14 cellular contexts compared by ENCODE assay signal in genomic region chr7:47940482-47941001, GRCh38. TPM values are rescaled to one million over a fixed set of nuclear protein-coding genes. Genes with fewer than 3 reads are reported as not detected.
DNase-seq lines count a peak whose midpoint lies in the region; ATAC-seq, FAIRE-seq and TF ChIP-seq lines count a peak whose summit lies in the region.
"Had no signal": no experiment of that assay in that cellular context is flagged by ENCODE, and none has a peak within 500 bp of the region (broad histone marks: within the 10 kb centered on the region; RNA-seq: fewer than 3 reads in every experiment).

No MANE protein-coding gene starts in this region.

- H3K4me3 ChIP-seq in GM23338 (no peak overlapping the region), colonic mucosa (no peak overlapping the region), kidney (ENCODE audit: low read length in 2 of 2) (no peak overlapping the region), skeletal muscle tissue (ENCODE audit: low read length in 3 of 3) (no peak overlapping the region)

- H3K9me3 ChIP-seq in colonic mucosa (no peaks in the 10 kb centered on the region), kidney (ENCODE audit: control insufficient read depth in 1 of 2, low read length in 2 of 2) (no peaks in the 10 kb centered on the region), skeletal muscle tissue (ENCODE audit: control insufficient read depth in 3 of 3, low read length in 3 of 3) (no peaks in the 10 kb centered on the region)

- H3K36me3 Mint-ChIP-seq in GM23338 (ENCODE audit: low read depth): no peaks in the 10 kb centered on the region

- intact Hi-C loops in colonic mucosa (cut with DNase I): loop anchor here (5.0 kb wide), 1 partner anchor 217 kb away; no protein-coding TSS in a partner anchor
- intact Hi-C loops in kidney (cut with DNase I): loop anchor here (10.0 kb wide), 1 partner anchor 164 kb away; no protein-coding TSS in a partner anchor

- FAIRE-seq in kidney (lab: Jason Lieb, UNC): no peak
- FAIRE-seq: GM18507 had no signal

- H3K79me2 ChIP-seq in GM23338 (replicated peaks; ENCODE audit: insufficient read depth): no peaks in the 10 kb centered on the region

- no peaks in the 10 kb centered on the region for H3K27me3 ChIP-seq in GM23338 (ENCODE audit: insufficient read depth)
- no peaks in the 10 kb centered on the region for H3K27me3 ChIP-seq in colonic mucosa
- no peaks in the 10 kb centered on the region for H3K27me3 ChIP-seq in skeletal muscle tissue (ENCODE audit: control insufficient read depth in 3 of 3, insufficient read depth in 3 of 3, low read length in 3 of 3)

- peaks cover 35% of the 10 kb centered on the region for H3K4me1 Mint-ChIP-seq in GM23338

- no peaks in the 10 kb centered on the region for H3K9me2 ChIP-seq in GM23338 (ENCODE audit: insufficient read depth)

- DNase-seq in GM23338 (ENCODE audit: low spot score): no peak
- DNase-seq in colonic mucosa: peak; percentile 77
- DNase-seq in kidney: no peak
- DNase-seq in HUDEP-2 (lab: John Stamatoyannopoulos, UW; ENCODE audit: unreplicated experiment in 76 of 76): no peak
- DNase-seq in 8988T: no peak
- DNase-seq: anterior cingulate cortex, COR-L47, GOT3, NCI-H1694 treated with DMSO at 0.1 percent for 48 hours had no signal

- no peaks in the 10 kb centered on the region for H3K9me3 Mint-ChIP-seq in GM23338

- H4K20me1 ChIP-seq in GM23338 (replicated peaks; ENCODE audit: insufficient read depth): no peaks in the 10 kb centered on the region

- peak overlapping the region; percentile 47 to 74 for H3K9ac ChIP-seq in colonic mucosa (ENCODE audit: low read depth in 2 of 2, low read length in 2 of 2)
- H3K9ac ChIP-seq in kidney (ENCODE audit: low read length in 2 of 2): no peak overlapping the region
- H3K9ac ChIP-seq in skeletal muscle tissue (ENCODE audit: low read depth in 1 of 3, low read length in 3 of 3): no peak overlapping the region

- no peak overlapping the region for H2AFZ ChIP-seq in GM23338

- H3K27ac Mint-ChIP-seq in GM23338: no peak overlapping the region

- H3K27ac ChIP-seq in GM23338 (ENCODE audit: low read depth) (no peak overlapping the region), colonic mucosa (peak overlapping the region; percentile 74), kidney (ENCODE audit: low read depth in 2 of 2, low read length in 2 of 2) (peak overlapping the region; percentile 0 to 70), skeletal muscle tissue (ENCODE audit: low read depth, low read length) (peak overlapping the region; percentile 46)
- H3K27ac ChIP-seq: HL-60 had no signal

- H3K36me3 ChIP-seq in GM23338 (ENCODE audit: insufficient read depth) (no peaks in the 10 kb centered on the region), colonic mucosa (no peaks in the 10 kb centered on the region), kidney (ENCODE audit: control insufficient read depth in 1 of 2, insufficient read depth in 2 of 2, low read length in 2 of 2) (no peaks in the 10 kb centered on the region), skeletal muscle tissue (ENCODE audit: control insufficient read depth in 3 of 3, insufficient read depth in 3 of 3, low read length in 3 of 3) (peaks cover 0 to 4% (median 2%) of the 10 kb centered on the region in 3 donors)

- ATAC-seq in GM23338 (peak; percentile 8; the same call in 2 of the 3 replicates), HG03457 (IDR thresholded peaks at IDR 0.05; ENCODE audit: unreplicated experiment) (no peak), HG03095 (IDR thresholded peaks at IDR 0.05; ENCODE audit: unreplicated experiment) (no peak)

- H3K4me1 ChIP-seq in GM23338 (ENCODE audit: insufficient read depth) (peaks cover 18% of the 10 kb centered on the region), colonic mucosa (peaks cover 11% of the 10 kb centered on the region), kidney (ENCODE audit: control insufficient read depth in 1 of 2, insufficient read depth in 1 of 2, low read depth in 1 of 2, low read length in 2 of 2) (peaks cover 0 to 4% of the 10 kb centered on the region in 2 donors), skeletal muscle tissue (ENCODE audit: control insufficient read depth in 3 of 3, insufficient read depth in 3 of 3, low read length in 3 of 3) (peaks cover 0 to 9% (median under 1%) of the 10 kb centered on the region in 3 donors)

- H3F3A ChIP-seq in GM23338 (replicated peaks; ENCODE audit: low read depth): no peaks in the 10 kb centered on the region

- H3K4me2 ChIP-seq in GM23338: no peak overlapping the region

- H3K4me3 Mint-ChIP-seq in GM23338: no peak overlapping the region

- TF ChIP-seq CTCF in GM23338 (conservative IDR thresholded peaks at IDR 0.05; ENCODE audit: low read depth in 2 of 2): no peak
- no peak for TF ChIP-seq CTCF in colonic mucosa (IDR thresholded peaks at IDR 0.05)
- no peak for TF ChIP-seq CTCF in kidney (IDR thresholded peaks at IDR 0.05; ENCODE audit: borderline replicate concordance, extremely low read depth, insufficient read depth)

- peaks cover 12% of the 10 kb centered on the region for H3K27me3 Mint-ChIP-seq in GM23338 (ENCODE audit: insufficient read depth, low read depth, poor library complexity)

TF ChIP-seq in GM23338, 12 proteins besides CTCF, POLR2A, EP300 and RAD21 (continues in another document):
- no peak for TF ChIP-seq JUNB (IDR thresholded peaks at IDR 0.05; ENCODE audit: unreplicated experiment)
- no peak for TF ChIP-seq ZNF114 (CRISPR knock-in tag; IDR thresholded peaks at IDR 0.05)
- no peak for TF ChIP-seq EZH2phosphoT487 (IDR thresholded peaks at IDR 0.05; ENCODE audit: unreplicated experiment)
- TF ChIP-seq STAT1 (IDR thresholded peaks at IDR 0.05; ENCODE audit: unreplicated experiment): no peak
- TF ChIP-seq ZNF331 (CRISPR knock-in tag; IDR thresholded peaks at IDR 0.05; ENCODE audit: low read depth): no peak
- TF ChIP-seq CREB1 (CRISPR knock-in tag; IDR thresholded peaks at IDR 0.05; ENCODE audit: low read depth): no peak
- no peak for TF ChIP-seq POLR2AphosphoS5 (IDR thresholded peaks at IDR 0.05; ENCODE audit: low read depth)
- TF ChIP-seq ETS1 (IDR thresholded peaks at IDR 0.05): no peak

RNA-seq across cellular contexts. Expression of gene PKD1L1, which starts 7.7 kb away (rescaled TPM):
- 0.03 and 0.16 TPM in 2 replicates for total RNA-seq in GM23338 (2014; rRNA removed; shearing (Covaris generic))
- polyA plus RNA-seq in GM23338 (2016; fragmentation: Nextera tagmentation; extraction: Ambion mirVana) (not detected in 2 replicates), kidney (ENCODE audit: insufficient read depth, low read depth, low replicate concordance) (0.32 TPM)
- total RNA-seq in colonic mucosa (1 to 10 TPM in 1 of 2 donors, under 1 TPM in 1; 0.40 to 1.2 TPM), kidney (0.82 TPM), skeletal muscle tissue (0.52 TPM)

RNA-seq across cellular contexts. Expression of gene HUS1, which starts 38.9 kb away (rescaled TPM):
- 29.7 and 39.0 TPM in 2 replicates for total RNA-seq in GM23338 (2014; rRNA removed; shearing (Covaris generic))
- polyA plus RNA-seq in GM23338 (2016; fragmentation: Nextera tagmentation; extraction: Ambion mirVana) (12.9 and 14.9 TPM in 2 replicates), kidney (ENCODE audit: insufficient read depth, low read depth, low replicate concordance) (13.4 TPM)
- total RNA-seq in colonic mucosa (10 to 100 TPM; 31.6 to 33.2 TPM), kidney (29.5 TPM), skeletal muscle tissue (10.4 TPM)

Comparison
In these comparisons a context has a peak if more than half of its experiments do, and no peak if none do; other contexts are left out.
1. H3K9ac ChIP-seq: peak in colonic mucosa (2 of 2); none in kidney (0 of 2) and skeletal muscle tissue (0 of 3).